Comparison of ENCODE assay signal across 1 cellular context in genomic region chr11:96389604-96390402, GRCh38.
TF ChIP-seq lines count a peak whose summit lies in the region.

CCDC82 (minus strand) TSS chr11:96389912; CDS start chr11:96384747, 5,165 bp downstream.
JRKL (plus strand) TSS chr11:96390013; CDS start chr11:96390650, 637 bp downstream.

TF ChIP-seq in K562, 482 proteins besides CTCF, POLR2A, EP300 and RAD21 (continued from another document and continues in another):
- TF ChIP-seq ZBTB9 (CRISPR knock-in tag; IDR thresholded peaks at IDR 0.05) (0 out of 2 replicates have a peak, but pooled peaks have one; percentile 54), EGR1 (conservative IDR thresholded peaks at IDR 0.05) (peak; percentile 96), GABPB1 (CRISPR knock-in tag; IDR thresholded peaks at IDR 0.05) (peak; percentile 83), FOXP4 (CRISPR knock-in tag; IDR thresholded peaks at IDR 0.05; ENCODE audit: borderline replicate concordance) (no peak), NKRF (IDR thresholded peaks at IDR 0.05; ENCODE audit: borderline replicate concordance) (peak; percentile 15), GTF2F1 (IDR thresholded peaks at IDR 0.05; ENCODE audit: low read depth, low read length) (0 out of 2 replicates have a peak, but pooled peaks have one; percentile 46), CREB3 (tag; conservative IDR thresholded peaks at IDR 0.05; ENCODE audit: low read depth) (no peak), RHOXF2B (CRISPR knock-in tag; conservative IDR thresholded peaks at IDR 0.05) (no peak), KAT2B (IDR thresholded peaks at IDR 0.05; ENCODE audit: low read depth, low read length) (no peak), ETV5 (CRISPR knock-in tag; IDR thresholded peaks at IDR 0.05; ENCODE audit: low read depth) (0 out of 2 replicates have a peak, but pooled peaks have one; percentile 20), CREBBP (IDR thresholded peaks at IDR 0.05; ENCODE audit: low read depth, low read length) (no peak), MCM5 (IDR thresholded peaks at IDR 0.05; ENCODE audit: low read depth) (no peak), ERF (CRISPR knock-in tag; IDR thresholded peaks at IDR 0.05) (0 out of 2 replicates have a peak, but pooled peaks have one; percentile 28), SLC30A9 (CRISPR knock-in tag; IDR thresholded peaks at IDR 0.05) (no peak), TAL1 (IDR thresholded peaks at IDR 0.05) (no peak), TEAD1 (CRISPR knock-in tag; IDR thresholded peaks at IDR 0.05) (0 out of 4 replicates have a peak, but pooled peaks of 1 of the 2 experiments have one; percentile 0), ARID4B (CRISPR knock-in tag; IDR thresholded peaks at IDR 0.05) (peak; percentile 26; the same call in 1 of the 2 replicates), CXXC5 (CRISPR knock-in tag; IDR thresholded peaks at IDR 0.05) (peak; percentile 60), NR2C2 (CRISPR knock-in tag; IDR thresholded peaks at IDR 0.05) (no peak), NR2C2 (tag; IDR thresholded peaks at IDR 0.05) (peak; percentile 55; the same call in 1 of the 2 replicates), MECOM (CRISPR knock-in tag; IDR thresholded peaks at IDR 0.05) (no peak), SP1 (CRISPR knock-in tag; IDR thresholded peaks at IDR 0.05) (peak; percentile 93), ZBTB8A (IDR thresholded peaks at IDR 0.05; ENCODE audit: partially characterized antibody) (no peak), KLF16 (IDR thresholded peaks at IDR 0.05) (no peak), POLR2H (tag; IDR thresholded peaks at IDR 0.05; ENCODE audit: low read depth) (peak; percentile 63; the same call in 1 of the 2 replicates), RFX5 (IDR thresholded peaks at IDR 0.05; ENCODE audit: low read depth, low read length) (no peak), MTA3 (IDR thresholded peaks at IDR 0.05; ENCODE audit: borderline replicate concordance) (peak; percentile 15; the same call in 1 of the 2 replicates), ZNF655 (CRISPR knock-in tag; IDR thresholded peaks at IDR 0.05) (no peak), CBX8 (IDR thresholded peaks at IDR 0.05; ENCODE audit: borderline replicate concordance, extremely low read depth, low read depth, low read length, poor library complexity, severe bottlenecking) (no peak), RBBP5 (IDR thresholded peaks at IDR 0.05; ENCODE audit: borderline replicate concordance, insufficient read depth, low read length, poor library complexity, severe bottlenecking) (peak; percentile 63), CBX5 (IDR thresholded peaks at IDR 0.05; ENCODE audit: borderline replicate concordance, low read depth) (0 out of 2 replicates have a peak, but pooled peaks have one; percentile 5), ID3 (CRISPR knock-in tag; IDR thresholded peaks at IDR 0.05) (no peak), ID3 (tag; IDR thresholded peaks at IDR 0.05) (no peak), MAFK (IDR thresholded peaks at IDR 0.05; ENCODE audit: low read length) (no peak), ZFX (CRISPR knock-in tag; IDR thresholded peaks at IDR 0.05) (peak; percentile 80), POLR2B (IDR thresholded peaks at IDR 0.05; ENCODE audit: low read depth, partially characterized antibody) (peak; percentile 84), ZNF23 (CRISPR knock-in tag; IDR thresholded peaks at IDR 0.05) (no peak), MAZ (CRISPR knock-in tag; conservative IDR thresholded peaks at IDR 0.05 in 1 of 2, IDR thresholded peaks at IDR 0.05 in 1 of 2) (peak; percentile 73 to 74; a peak in 3 of 4 replicates), ZNF395 (CRISPR knock-in tag; IDR thresholded peaks at IDR 0.05) (peak; percentile 83), CC2D1A (IDR thresholded peaks at IDR 0.05) (no peak; the same call in 1 of the 2 replicates), TAF7 (tag; IDR thresholded peaks at IDR 0.05) (peak; percentile 16; the same call in 1 of the 2 replicates), ZNF316 (IDR thresholded peaks at IDR 0.05) (peak; percentile 86)
- TF ChIP-seq, protein P1, sequence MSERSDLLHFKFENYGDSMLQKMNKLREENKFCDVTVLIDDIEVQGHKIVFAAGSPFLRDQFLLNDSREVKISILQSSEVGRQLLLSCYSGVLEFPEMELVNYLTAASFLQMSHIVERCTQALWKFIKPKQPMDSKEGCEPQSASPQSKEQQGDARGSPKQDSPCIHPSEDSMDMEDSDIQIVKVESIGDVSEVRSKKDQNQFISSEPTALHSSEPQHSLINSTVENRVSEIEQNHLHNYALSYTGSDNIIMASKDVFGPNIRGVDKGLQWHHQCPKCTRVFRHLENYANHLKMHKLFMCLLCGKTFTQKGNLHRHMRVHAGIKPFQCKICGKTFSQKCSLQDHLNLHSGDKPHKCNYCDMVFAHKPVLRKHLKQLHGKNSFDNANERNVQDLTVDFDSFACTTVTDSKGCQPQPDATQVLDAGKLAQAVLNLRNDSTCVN (CRISPR knock-in tag; IDR thresholded peaks at IDR 0.05) = no peak
- TF ChIP-seq, protein P2, sequence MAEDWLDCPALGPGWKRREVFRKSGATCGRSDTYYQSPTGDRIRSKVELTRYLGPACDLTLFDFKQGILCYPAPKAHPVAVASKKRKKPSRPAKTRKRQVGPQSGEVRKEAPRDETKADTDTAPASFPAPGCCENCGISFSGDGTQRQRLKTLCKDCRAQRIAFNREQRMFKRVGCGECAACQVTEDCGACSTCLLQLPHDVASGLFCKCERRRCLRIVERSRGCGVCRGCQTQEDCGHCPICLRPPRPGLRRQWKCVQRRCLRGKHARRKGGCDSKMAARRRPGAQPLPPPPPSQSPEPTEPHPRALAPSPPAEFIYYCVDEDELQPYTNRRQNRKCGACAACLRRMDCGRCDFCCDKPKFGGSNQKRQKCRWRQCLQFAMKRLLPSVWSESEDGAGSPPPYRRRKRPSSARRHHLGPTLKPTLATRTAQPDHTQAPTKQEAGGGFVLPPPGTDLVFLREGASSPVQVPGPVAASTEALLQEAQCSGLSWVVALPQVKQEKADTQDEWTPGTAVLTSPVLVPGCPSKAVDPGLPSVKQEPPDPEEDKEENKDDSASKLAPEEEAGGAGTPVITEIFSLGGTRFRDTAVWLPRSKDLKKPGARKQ (CRISPR knock-in tag; IDR thresholded peaks at IDR 0.05) = no peak
- TF ChIP-seq, protein P3, sequence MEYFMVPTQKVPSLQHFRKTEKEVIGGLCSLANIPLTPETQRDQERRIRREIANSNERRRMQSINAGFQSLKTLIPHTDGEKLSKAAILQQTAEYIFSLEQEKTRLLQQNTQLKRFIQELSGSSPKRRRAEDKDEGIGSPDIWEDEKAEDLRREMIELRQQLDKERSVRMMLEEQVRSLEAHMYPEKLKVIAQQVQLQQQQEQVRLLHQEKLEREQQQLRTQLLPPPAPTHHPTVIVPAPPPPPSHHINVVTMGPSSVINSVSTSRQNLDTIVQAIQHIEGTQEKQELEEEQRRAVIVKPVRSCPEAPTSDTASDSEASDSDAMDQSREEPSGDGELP (CRISPR knock-in tag; IDR thresholded peaks at IDR 0.05; ENCODE audit: borderline replicate concordance) = peak; percentile 89; the same call in 1 of the 2 replicates
